Comparison of ENCODE assay signal across 8 cellular contexts in genomic region chr12:62210422-62210821, GRCh38. TPM values are rescaled to one million over a fixed set of nuclear protein-coding genes. Genes with fewer than 3 reads are reported as not detected.
DNase-seq lines count a peak whose midpoint lies in the region; ATAC-seq and TF ChIP-seq lines count a peak whose summit lies in the region.

No MANE protein-coding gene starts in this region.

- peak; percentile 41 to 87 (median 85); a peak in 5 of 6 replicates for TF ChIP-seq CTCF in HCT116 (IDR thresholded peaks at IDR 0.05 in 2 of 3, conservative IDR thresholded peaks at IDR 0.05 in 1 of 3; ENCODE audit: borderline replicate concordance in 1 of 3, insufficient read depth in 1 of 3, low read depth in 2 of 3, low read length in 2 of 3)
- TF ChIP-seq CTCF in spleen (IDR thresholded peaks at IDR 0.05 in 8 of 11, conservative IDR thresholded peaks at IDR 0.05 in 3 of 11) = peak in 10 of 11 experiments; percentile 54 to 84 (median 78)

- intact Hi-C loops in Right ventricle myocardium superior (cut with DNase I) (no loop called here), left ventricle myocardium superior (cut with micrococcal nuclease) (no loop called here), HCT116 (cut with micrococcal nuclease) (no loop called here), spleen (cut with DNase I; ENCODE audit: low total_unique reads) (no loop called here)

- no peak overlapping the region for H3K4me3 Mint-ChIP-seq in activated T-cell treated with anti-CD3 and anti-CD28 coated beads, Interleukin-2, amount 50 U/mL, for 4 hours

- H3K27me3 ChIP-seq in HCT116 (ENCODE audit: insufficient read depth, low read length) (no peaks in the 10 kb centered on the region), spleen (replicated peaks in 1 of 7) (no peaks in the 10 kb centered on the region)

- H3K4me1 Mint-ChIP-seq in activated T-cell treated with anti-CD3 and anti-CD28 coated beads, Interleukin-2, amount 50 U/mL, for 4 hours (ENCODE audit: low read depth) = peaks cover 17% of the 10 kb centered on the region

- H3K79me2 ChIP-seq in HCT116 (ENCODE audit: insufficient read depth, low read length) = no peaks in the 10 kb centered on the region

- TF ChIP-seq RAD21 in HCT116 (IDR thresholded peaks at IDR 0.05; ENCODE audit: low read depth) = peak; percentile 65

- CTCF ChIA-PET in HCT116 (lab: Charles Lee) = interaction anchor here (0.8 to 1.2 kb wide), 6 partner anchors 11 to 87 kb away, joined by 3 to 5 read pairs (median 4); no protein-coding TSS in a partner anchor

- no peaks in the 10 kb centered on the region for H3K9me2 ChIP-seq in HCT116 (ENCODE audit: insufficient read depth)

- TF ChIP-seq POLR2A in HCT116 (IDR thresholded peaks at IDR 0.05; ENCODE audit: borderline replicate concordance, extremely low read depth, insufficient read depth, insufficient read length) (no peak), spleen (IDR thresholded peaks at IDR 0.05) (no peak)

- no peaks in the 10 kb centered on the region for H3K36me3 ChIP-seq in HCT116 (ENCODE audit: control insufficient read depth in 1 of 2, insufficient read depth in 2 of 2, low read length in 2 of 2)
- H3K36me3 ChIP-seq in spleen = no peaks in the 10 kb centered on the region

- peaks cover 11% of the 10 kb centered on the region for H3K27me3 Mint-ChIP-seq in activated T-cell treated with anti-CD3 and anti-CD28 coated beads, Interleukin-2, amount 50 U/mL, for 4 hours (ENCODE audit: low read depth)

- no peak overlapping the region for H3K27ac ChIP-seq in HCT116 (ENCODE audit: low read depth, low read length)
- peak overlapping the region in 2 of 8 donors; percentile 70 to 76 for H3K27ac ChIP-seq in spleen

- H3K36me3 Mint-ChIP-seq in activated T-cell treated with anti-CD3 and anti-CD28 coated beads, Interleukin-2, amount 50 U/mL, for 4 hours (ENCODE audit: insufficient read depth) = no peaks in the 10 kb centered on the region

- H4K20me1 ChIP-seq in HCT116 (ENCODE audit: insufficient read depth) = no peaks in the 10 kb centered on the region

- H3K4me3 ChIP-seq in HCT116 (replicated peaks in 1 of 2; ENCODE audit: low read depth in 1 of 2, low read length in 2 of 2) (no peak overlapping the region), spleen (no peak overlapping the region)

- ATAC-seq in Right ventricle myocardium superior (ENCODE audit: poor library complexity) (no peak), left ventricle myocardium superior (no peak), HCT116 (peak; percentile 71)
- ATAC-seq in activated T-cell treated with anti-CD3 and anti-CD28 coated beads, Interleukin-2, amount 50 U/mL, for 4 hours = no peak

- RAD21 ChIA-PET in HCT116 (lab: Charles Lee; ENCODE audit: low non-redundant PET in 1 of 2, low total read pairs in 2 of 2, uncharacterized antibody in 2 of 2, unreplicated experiment in 2 of 2) = no interaction called here

- BruUV-seq in HCT116 (replicated peaks; lab: Mats Ljungman, UMichigan) = no TSS peak

- H3K9ac ChIP-seq in HCT116 (ENCODE audit: low read length) = no peak overlapping the region

- peaks cover 0 to 3% of the 10 kb centered on the region in 2 experiments; a peak in 1 of 4 replicates for H3K4me1 ChIP-seq in HCT116 (ENCODE audit: control insufficient read depth in 1 of 2, insufficient read depth in 2 of 2, low read length in 2 of 2)
- peaks cover 0 to 18% (median 6%) of the 10 kb centered on the region in 6 donors for H3K4me1 ChIP-seq in spleen

- DNase-seq in Right ventricle myocardium superior (peak; percentile 57), left ventricle myocardium superior (no peak), HCT116 (ENCODE audit: low read depth, low spot score) (peak; percentile 37), NCI-H2171 treated with DMSO at 0.1 percent for 48 hours (lab: John Stamatoyannopoulos, UW) (peak; percentile 6), globus pallidus (ENCODE audit: low spot score) (peak; percentile 12), spleen (no peak), ecto neural progenitor cell (ENCODE audit: low spot score) (no peak)
- DNase-seq in activated T-cell treated with anti-CD3 and anti-CD28 coated beads, Interleukin-2, amount 50 U/mL, for 4 hours = peak; percentile 37

- H3K9me3 Mint-ChIP-seq in activated T-cell treated with anti-CD3 and anti-CD28 coated beads, Interleukin-2, amount 50 U/mL, for 4 hours = no peaks in the 10 kb centered on the region

- 30 to 34% (median 32%) methylated on average over 7 of the region's 7 CpGs for WGBS in spleen, 5 donors

- POLR2A ChIA-PET in HCT116 (lab: Charles Lee) = no interaction called here

- H3K4me2 ChIP-seq in HCT116 (ENCODE audit: low read length) = peak overlapping the region; percentile 39

- peak overlapping the region; percentile 75 for H2AFZ ChIP-seq in HCT116 (ENCODE audit: low read depth, low read length, poor library complexity, severe bottlenecking)

- no peaks in the 10 kb centered on the region for H3K9me3 ChIP-seq in HCT116 (ENCODE audit: control insufficient read depth in 1 of 2, insufficient read depth in 1 of 2, low read depth in 1 of 2, low read length in 2 of 2)
- no peaks in the 10 kb centered on the region for H3K9me3 ChIP-seq in spleen

TF ChIP-seq in HCT116, 20 proteins besides CTCF, POLR2A, EP300 and RAD21 (continues in another document):
- no peak for TF ChIP-seq REST (IDR thresholded peaks at IDR 0.05; ENCODE audit: low read depth)
- TF ChIP-seq SRF (IDR thresholded peaks at IDR 0.05; ENCODE audit: low read depth) = no peak
- TF ChIP-seq JUND (IDR thresholded peaks at IDR 0.05) = no peak
- TF ChIP-seq YY1 (IDR thresholded peaks at IDR 0.05; ENCODE audit: extremely low read depth, insufficient replicate concordance, low read depth, low read length) = no peak
- TF ChIP-seq MAX (IDR thresholded peaks at IDR 0.05) = no peak
- TF ChIP-seq SIN3A (IDR thresholded peaks at IDR 0.05; ENCODE audit: low read depth) = no peak
- no peak for TF ChIP-seq EZH2phosphoT487 (IDR thresholded peaks at IDR 0.05; ENCODE audit: borderline replicate concordance)
- no peak for TF ChIP-seq ELF1 (IDR thresholded peaks at IDR 0.05; ENCODE audit: borderline replicate concordance, low read depth)
- no peak for TF ChIP-seq CEBPB (IDR thresholded peaks at IDR 0.05; ENCODE audit: low read depth)
- TF ChIP-seq EGR1 (IDR thresholded peaks at IDR 0.05; ENCODE audit: low read depth) = no peak
- no peak for TF ChIP-seq POLR2AphosphoS5 (IDR thresholded peaks at IDR 0.05; ENCODE audit: low read depth, low read length)
- no peak for TF ChIP-seq TCF7L2 (IDR thresholded peaks at IDR 0.05; ENCODE audit: borderline replicate concordance, extremely low read depth, insufficient read depth, insufficient read length)
- no peak for TF ChIP-seq ZFX (IDR thresholded peaks at IDR 0.05)
- TF ChIP-seq CBX3 (IDR thresholded peaks at IDR 0.05; ENCODE audit: low read depth) = no peak
- no peak for TF ChIP-seq SP1 (IDR thresholded peaks at IDR 0.05; ENCODE audit: low read depth)
- no peak for TF ChIP-seq FOSL1 (IDR thresholded peaks at IDR 0.05; ENCODE audit: low read depth)
- TF ChIP-seq EZH2 (IDR thresholded peaks at IDR 0.05) = no peak
- TF ChIP-seq ZBTB33 (IDR thresholded peaks at IDR 0.05; ENCODE audit: extremely low read depth, insufficient replicate concordance, low read length) = no peak

RNA-seq across cellular contexts. Expression of gene USP15, which starts 49.8 kb away (rescaled TPM):
- total RNA-seq in Right ventricle myocardium superior (55.0 TPM), left ventricle myocardium superior (53.5 TPM), HCT116 (2021; ENCODE audit: unreplicated experiment) (49.5 TPM), spleen (100 to 1,000 TPM; 145 to 288 (median 183) TPM)
- polyA plus RNA-seq in HCT116 (2012) = 19.1 and 23.4 TPM in 2 replicates
- 10 to 100 TPM; 82.0 to 98.2 (median 94.3) TPM for total RNA-seq in activated T-cell treated with anti-CD3 and anti-CD28 coated beads, Interleukin-2, amount 50 U/mL, for 4 hours
- 100 to 1,000 TPM in 1 of 3 donors, 10 to 100 TPM in 2; 65.3 to 115 (median 87.1) TPM for polyA plus RNA-seq in spleen

Comparison
In these comparisons a context has a peak if more than half of its experiments do, and no peak if none do; other contexts are left out.
1. DNase-seq: peak in Right ventricle myocardium superior (single experiment), HCT116 (single experiment), NCI-H2171 treated with DMSO at 0.1 percent for 48 hours (single experiment), activated T-cell treated with anti-CD3 and anti-CD28 coated beads, Interleukin-2, amount 50 U/mL, for 4 hours (single experiment) and globus pallidus (single experiment); none in left ventricle myocardium superior (single experiment), spleen (single experiment) and ecto neural progenitor cell (single experiment).